Comparison of ENCODE assay signal across 7 cellular contexts in genomic region chr15:89001708-89002275, GRCh38.
DNase-seq lines count a peak whose midpoint lies in the region; ATAC-seq, FAIRE-seq and TF ChIP-seq lines count a peak whose summit lies in the region.
"Not testable (repeated sequence)": the region's sequence is repeated elsewhere in the genome, so short reads cannot be mapped to it uniquely, and the experiment has no call there.

No MANE protein-coding gene starts in this region.

- H3K27ac ChIP-seq in GM23248; astrocyte (ENCODE audit: low read depth, low read length); fibroblast of lung (ENCODE audit: insufficient read depth, low read length); osteoblast (ENCODE audit: low read depth, low read length): not testable (repeated sequence)
- H3K27ac ChIP-seq in MM.1S (ENCODE audit: low read length) (peak overlapping the region; percentile 81; the same call in 1 of the 2 replicates), right cardiac atrium (ENCODE audit: low read length) (peak overlapping the region; percentile 56)

- not testable (repeated sequence) for H3K4me3 ChIP-seq in GM23248; astrocyte (ENCODE audit: insufficient read depth, low read depth, low read length); fibroblast of lung (replicated peaks in 1 of 4; ENCODE audit: control extremely low read depth in 1 of 4, insufficient read depth in 1 of 4, low read depth in 3 of 4, low read length in 4 of 4); right cardiac atrium (ENCODE audit: low read length); osteoblast (ENCODE audit: insufficient read depth, low read length)
- H3K4me3 ChIP-seq in MM.1S (ENCODE audit: low read length): 0 out of 2 replicates have a peak overlapping the region, but pooled peaks have one; percentile 42

- H3K9me3 ChIP-seq in GM23248 (ENCODE audit: low read depth); MM.1S (replicated peaks; ENCODE audit: insufficient read depth, low read length); astrocyte (ENCODE audit: insufficient read depth, low read depth, low read length); fibroblast of lung (ENCODE audit: control insufficient read depth, insufficient read depth, low read depth, low read length); right cardiac atrium (ENCODE audit: control insufficient read depth, low read length); osteoblast (ENCODE audit: low read depth, low read length): not testable (repeated sequence)

- not testable (repeated sequence) for ATAC-seq in right cardiac atrium

- not testable (repeated sequence) for H2AFZ ChIP-seq in GM23248; MM.1S (ENCODE audit: low read length); astrocyte (ENCODE audit: low read depth, low read length); fibroblast of lung (ENCODE audit: low read length); osteoblast (ENCODE audit: low read length)

- H3K4me1 ChIP-seq in GM23248 (ENCODE audit: insufficient read depth) (peaks cover 14% of the 10 kb centered on the region), MM.1S (ENCODE audit: low read length) (peaks cover 24% of the 10 kb centered on the region), astrocyte (ENCODE audit: insufficient read depth, low read length) (peaks cover 12% of the 10 kb centered on the region), fibroblast of lung (ENCODE audit: control insufficient read depth, extremely low read depth, insufficient read depth, low read length) (peaks cover 13% of the 10 kb centered on the region), osteoblast (ENCODE audit: insufficient read depth, low read length) (peaks cover 17% of the 10 kb centered on the region)
- not testable (repeated sequence) for H3K4me1 ChIP-seq in right cardiac atrium (ENCODE audit: control insufficient read depth, insufficient read depth, low read length)

- H3K36me3 ChIP-seq in GM23248 (ENCODE audit: low read depth); MM.1S (replicated peaks; ENCODE audit: insufficient read depth, low read length); astrocyte (ENCODE audit: insufficient read depth, low read length); fibroblast of lung (ENCODE audit: control insufficient read depth, insufficient read depth, low read length); osteoblast (ENCODE audit: insufficient read depth, low read length): not testable (repeated sequence)

- not testable (repeated sequence) for TF ChIP-seq CTCF in MM.1S (IDR thresholded peaks at IDR 0.05; ENCODE audit: low read length); astrocyte (IDR thresholded peaks at IDR 0.05; ENCODE audit: insufficient read depth, low read depth, low read length); fibroblast of lung (conservative IDR thresholded peaks at IDR 0.05 in 1 of 2, IDR thresholded peaks at IDR 0.05 in 1 of 2; ENCODE audit: low read depth in 1 of 2, low read length in 2 of 2); osteoblast (IDR thresholded peaks at IDR 0.05; ENCODE audit: extremely low read depth, low read depth, low read length)

- H3K9me3 Mint-ChIP-seq in astrocyte (ENCODE audit: unreplicated experiment): not testable (repeated sequence)

- DNase-seq in GM23248; astrocyte (ENCODE audit: low read depth); fibroblast of lung (ENCODE audit: low read depth in 2 of 2); right cardiac atrium; osteoblast (ENCODE audit: insufficient read length, low spot score, missing footprints): not testable (repeated sequence)
- DNase-seq in MM.1S: peak; percentile 11
- DNase-seq in RPMI8226: peak; percentile 55

- not testable (repeated sequence) for FAIRE-seq in astrocyte (lab: Jason Lieb, UNC)

- H3K4me3 Mint-ChIP-seq in astrocyte (ENCODE audit: unreplicated experiment): peak overlapping the region; percentile 16

- H4K20me1 ChIP-seq in GM23248 (ENCODE audit: insufficient read depth); MM.1S (ENCODE audit: insufficient read depth, low read length); astrocyte (ENCODE audit: insufficient read depth, low read length); fibroblast of lung (ENCODE audit: control insufficient read depth, extremely low read depth, insufficient read depth, low read length); osteoblast (ENCODE audit: insufficient read depth, low read length): not testable (repeated sequence)

- not testable (repeated sequence) for H3K27me3 ChIP-seq in GM23248 (replicated peaks; ENCODE audit: insufficient read depth); MM.1S (replicated peaks; ENCODE audit: insufficient read depth, low read length); astrocyte (ENCODE audit: insufficient read depth, low read length); fibroblast of lung (ENCODE audit: control insufficient read depth, insufficient read depth, low read length); right cardiac atrium (ENCODE audit: control insufficient read depth, insufficient read depth); osteoblast (ENCODE audit: insufficient read depth, low read length)

- not testable (repeated sequence) for H3F3A ChIP-seq in GM23248 (ENCODE audit: insufficient read depth)
- peaks cover 20% of the 10 kb centered on the region for H3F3A ChIP-seq in MM.1S (ENCODE audit: insufficient read depth, low read length)

- not testable (repeated sequence) for H3K9me2 ChIP-seq in GM23248 (ENCODE audit: insufficient read depth); MM.1S (replicated peaks; ENCODE audit: insufficient read depth, low read length)

- intact Hi-C loops in right cardiac atrium (cut with DNase I): loop anchor here in 3 of 4 donors (5.0 kb wide), 1 partner anchor 94 kb away; no protein-coding TSS in a partner anchor

- H3K4me2 ChIP-seq in GM23248 (ENCODE audit: unreplicated experiment): peak overlapping the region; percentile 60
- peak overlapping the region; percentile 86 for H3K4me2 ChIP-seq in MM.1S (ENCODE audit: low read depth, low read length)
- H3K4me2 ChIP-seq in astrocyte (ENCODE audit: low read length): peak overlapping the region; percentile 51
- peak overlapping the region; percentile 25 for H3K4me2 ChIP-seq in fibroblast of lung (ENCODE audit: extremely low read depth, insufficient read depth, low read length)
- H3K4me2 ChIP-seq in osteoblast (ENCODE audit: insufficient read depth, low read length): peak overlapping the region; percentile 19

- peaks cover 13% of the 10 kb centered on the region for H3K27me3 Mint-ChIP-seq in astrocyte (ENCODE audit: low read depth, unreplicated experiment)

- in situ Hi-C loops in GM23248 (cut with MboI): loop anchor here (25.0 kb wide), 1 partner anchor 339 kb away; no protein-coding TSS in a partner anchor

- peaks cover 19% of the 10 kb centered on the region for H3K4me1 Mint-ChIP-seq in astrocyte (ENCODE audit: low read depth, unreplicated experiment)

- not testable (repeated sequence) for H3K9ac ChIP-seq in GM23248; MM.1S (ENCODE audit: low read length); astrocyte (ENCODE audit: low read length); fibroblast of lung (ENCODE audit: insufficient read depth, low read length)

- 94 to 95% methylated on average over 4 of the region's 4 CpGs for WGBS in GM23248 (ENCODE audit: low coverage in 1 of 2, low lambda C conversion rate in 2 of 2, missing lambda C conversion rate in 2 of 2), 2 experiments
- WGBS in right cardiac atrium: 59% methylated on average over 4 of the region's 4 CpGs

- H3K36me3 Mint-ChIP-seq in astrocyte (ENCODE audit: low read depth, unreplicated experiment): not testable (repeated sequence)

- H3K27ac Mint-ChIP-seq in astrocyte (ENCODE audit: unreplicated experiment): not testable (repeated sequence)

- H3K79me2 ChIP-seq in GM23248 (ENCODE audit: insufficient read depth); MM.1S (ENCODE audit: low read length); astrocyte (ENCODE audit: insufficient read depth, low read length); fibroblast of lung (ENCODE audit: control insufficient read depth, insufficient read depth, low read length); osteoblast (ENCODE audit: insufficient read depth, low read length): not testable (repeated sequence)

Comparison
In these comparisons a context has a peak if more than half of its experiments do, and no peak if none do; other contexts are left out.
1. H3K4me2 ChIP-seq: peak in every context shown above with its lines; median percentile 86 in MM.1S; 60 in GM23248; 51 in astrocyte; 25 in fibroblast of lung; 19 in osteoblast.